ENCODE assay signal across 1 cellular context in genomic region chr10:4054651-4055435, GRCh38.
TF ChIP-seq lines count a peak whose summit lies in the region.

No MANE protein-coding gene starts in this region.

TF ChIP-seq in H1, 55 proteins besides CTCF, POLR2A, EP300 and RAD21:
- TF ChIP-seq SAP30 (IDR thresholded peaks at IDR 0.05; ENCODE audit: insufficient read depth, insufficient replicate concordance, low read length), result no peak
